Comparison of ENCODE assay signal across 2 cellular contexts in the genomic region with DNA sequence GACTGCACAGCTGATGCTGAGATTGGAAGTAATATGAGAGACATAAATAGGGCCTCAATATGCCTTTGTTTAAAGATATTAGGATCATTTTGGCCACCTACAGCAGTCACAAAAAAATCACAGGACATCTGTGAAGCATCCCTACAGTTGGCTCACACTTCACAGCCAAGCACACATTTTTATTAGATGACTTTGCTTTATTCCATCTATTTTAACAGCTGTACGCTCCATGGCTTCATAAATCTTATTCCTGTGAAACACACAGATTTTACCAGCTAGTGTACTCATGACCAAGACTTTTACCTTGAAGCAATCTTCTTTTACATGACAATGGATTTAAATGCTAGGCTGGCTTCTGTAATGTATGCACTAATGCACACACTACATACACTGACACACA.
TF ChIP-seq lines count a peak whose summit lies in the region.

No MANE protein-coding gene starts in this region.

TF ChIP-seq in SK-N-SH, 30 proteins besides CTCF, POLR2A, EP300 and RAD21 (continued from another document):
- peak; percentile 56; the same call in 1 of the 2 replicates for TF ChIP-seq TCF12 (IDR thresholded peaks at IDR 0.05)

TF ChIP-seq in SK-N-SH treated with all-trans-retinoic acid at 6 μM for 48 hours, 23 proteins besides CTCF, POLR2A, EP300 and RAD21 (continued from another document):
- TF ChIP-seq ZNF565 (CRISPR knock-in tag; conservative IDR thresholded peaks at IDR 0.05; ENCODE audit: low read depth), result no peak
- no peak for TF ChIP-seq ZFP3 (CRISPR knock-in tag; IDR thresholded peaks at IDR 0.05)
- no peak for TF ChIP-seq OSR1 (CRISPR knock-in tag; IDR thresholded peaks at IDR 0.05)
- TF ChIP-seq, protein P1, sequence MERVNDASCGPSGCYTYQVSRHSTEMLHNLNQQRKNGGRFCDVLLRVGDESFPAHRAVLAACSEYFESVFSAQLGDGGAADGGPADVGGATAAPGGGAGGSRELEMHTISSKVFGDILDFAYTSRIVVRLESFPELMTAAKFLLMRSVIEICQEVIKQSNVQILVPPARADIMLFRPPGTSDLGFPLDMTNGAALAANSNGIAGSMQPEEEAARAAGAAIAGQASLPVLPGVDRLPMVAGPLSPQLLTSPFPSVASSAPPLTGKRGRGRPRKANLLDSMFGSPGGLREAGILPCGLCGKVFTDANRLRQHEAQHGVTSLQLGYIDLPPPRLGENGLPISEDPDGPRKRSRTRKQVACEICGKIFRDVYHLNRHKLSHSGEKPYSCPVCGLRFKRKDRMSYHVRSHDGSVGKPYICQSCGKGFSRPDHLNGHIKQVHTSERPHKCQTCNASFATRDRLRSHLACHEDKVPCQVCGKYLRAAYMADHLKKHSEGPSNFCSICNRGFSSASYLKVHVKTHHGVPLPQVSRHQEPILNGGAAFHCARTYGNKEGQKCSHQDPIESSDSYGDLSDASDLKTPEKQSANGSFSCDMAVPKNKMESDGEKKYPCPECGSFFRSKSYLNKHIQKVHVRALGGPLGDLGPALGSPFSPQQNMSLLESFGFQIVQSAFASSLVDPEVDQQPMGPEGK (CRISPR knock-in tag; IDR thresholded peaks at IDR 0.05; ENCODE audit: borderline replicate concordance), result no peak
- no peak for TF ChIP-seq ZFP30 (CRISPR knock-in tag; IDR thresholded peaks at IDR 0.05)
